1 cellular context compared by ENCODE assay signal in the genomic region with DNA sequence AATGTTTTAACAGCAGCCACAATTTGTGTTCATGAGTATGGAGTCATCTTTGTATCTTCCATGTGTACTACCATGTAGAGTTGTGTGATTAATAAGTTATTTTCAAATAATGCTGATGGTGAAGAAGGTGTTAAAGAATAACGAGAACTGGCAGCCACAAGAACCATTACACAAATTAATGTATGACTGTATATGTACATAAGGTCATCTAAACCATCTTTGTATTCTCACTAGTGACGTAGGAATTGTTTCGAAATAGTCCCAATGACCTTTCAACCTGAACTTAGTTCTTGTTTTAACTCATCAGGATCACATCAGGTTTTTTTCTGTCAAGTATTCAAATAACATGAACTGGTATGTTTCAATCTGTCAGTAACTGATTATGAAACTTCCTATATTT.
TF ChIP-seq lines count a peak whose summit lies in the region.

No MANE protein-coding gene starts in this region.

TF ChIP-seq in HepG2, 621 proteins besides CTCF, POLR2A, EP300 and RAD21 (continued from another document and continues in another):
- TF ChIP-seq ZHX2 (IDR thresholded peaks at IDR 0.05; ENCODE audit: low read depth): 0 out of 2 replicates have a peak, but pooled peaks have one; percentile 23
- TF ChIP-seq ZHX2 (CRISPR knock-in tag; IDR thresholded peaks at IDR 0.05; ENCODE audit: borderline replicate concordance): no peak
- peak; percentile 27; the same call in 1 of the 2 replicates for TF ChIP-seq REPIN1 (CRISPR knock-in tag; IDR thresholded peaks at IDR 0.05; ENCODE audit: borderline replicate concordance, low read depth)
- peak; percentile 89 for TF ChIP-seq RARA (CRISPR knock-in tag; IDR thresholded peaks at IDR 0.05)
- TF ChIP-seq NCOA2 (CRISPR knock-in tag; IDR thresholded peaks at IDR 0.05): peak; percentile 42
- no peak for TF ChIP-seq MED8 (CRISPR knock-in tag; IDR thresholded peaks at IDR 0.05; ENCODE audit: insufficient replicate concordance)
- TF ChIP-seq NR2C2 (CRISPR knock-in tag; IDR thresholded peaks at IDR 0.05; ENCODE audit: borderline replicate concordance): peak; percentile 95
- TF ChIP-seq, protein P1, sequence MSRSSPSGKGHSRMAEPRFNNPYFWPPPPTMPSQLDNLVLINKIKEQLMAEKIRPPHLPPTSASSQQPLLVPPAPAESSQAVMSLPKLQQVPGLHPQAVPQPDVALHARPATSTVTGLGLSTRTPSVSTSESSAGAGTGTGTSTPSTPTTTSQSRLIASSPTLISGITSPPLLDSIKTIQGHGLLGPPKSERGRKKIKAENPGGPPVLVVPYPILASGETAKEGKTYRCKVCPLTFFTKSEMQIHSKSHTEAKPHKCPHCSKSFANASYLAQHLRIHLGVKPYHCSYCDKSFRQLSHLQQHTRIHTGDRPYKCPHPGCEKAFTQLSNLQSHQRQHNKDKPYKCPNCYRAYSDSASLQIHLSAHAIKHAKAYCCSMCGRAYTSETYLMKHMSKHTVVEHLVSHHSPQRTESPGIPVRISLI (CRISPR knock-in tag; IDR thresholded peaks at IDR 0.05; ENCODE audit: borderline replicate concordance): peak; percentile 81; the same call in 1 of the 2 replicates
- peak; percentile 71; the same call in 1 of the 2 replicates for TF ChIP-seq TBX3 (IDR thresholded peaks at IDR 0.05; ENCODE audit: borderline replicate concordance)
- TF ChIP-seq RCOR2 (CRISPR knock-in tag; IDR thresholded peaks at IDR 0.05): 0 out of 2 replicates have a peak, but pooled peaks have one; percentile 45
- TF ChIP-seq SNAPC5 (CRISPR knock-in tag; IDR thresholded peaks at IDR 0.05; ENCODE audit: borderline replicate concordance): no peak
- TF ChIP-seq, protein P2, sequence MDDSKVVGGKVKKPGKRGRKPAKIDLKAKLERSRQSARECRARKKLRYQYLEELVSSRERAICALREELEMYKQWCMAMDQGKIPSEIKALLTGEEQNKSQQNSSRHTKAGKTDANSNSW (CRISPR knock-in tag; IDR thresholded peaks at IDR 0.05; ENCODE audit: borderline replicate concordance): no peak
- TF ChIP-seq NR2F1 (CRISPR knock-in tag; IDR thresholded peaks at IDR 0.05): peak; percentile 72 to 86; a peak in 3 of 4 replicates
- TF ChIP-seq JUNB (CRISPR knock-in tag; IDR thresholded peaks at IDR 0.05; ENCODE audit: borderline replicate concordance): 0 out of 2 replicates have a peak, but pooled peaks have one; percentile 45
- TF ChIP-seq, protein P3, sequence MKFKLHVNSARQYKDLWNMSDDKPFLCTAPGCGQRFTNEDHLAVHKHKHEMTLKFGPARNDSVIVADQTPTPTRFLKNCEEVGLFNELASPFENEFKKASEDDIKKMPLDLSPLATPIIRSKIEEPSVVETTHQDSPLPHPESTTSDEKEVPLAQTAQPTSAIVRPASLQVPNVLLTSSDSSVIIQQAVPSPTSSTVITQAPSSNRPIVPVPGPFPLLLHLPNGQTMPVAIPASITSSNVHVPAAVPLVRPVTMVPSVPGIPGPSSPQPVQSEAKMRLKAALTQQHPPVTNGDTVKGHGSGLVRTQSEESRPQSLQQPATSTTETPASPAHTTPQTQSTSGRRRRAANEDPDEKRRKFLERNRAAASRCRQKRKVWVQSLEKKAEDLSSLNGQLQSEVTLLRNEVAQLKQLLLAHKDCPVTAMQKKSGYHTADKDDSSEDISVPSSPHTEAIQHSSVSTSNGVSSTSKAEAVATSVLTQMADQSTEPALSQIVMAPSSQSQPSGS (CRISPR knock-in tag; IDR thresholded peaks at IDR 0.05): peak; percentile 82; the same call in 1 of the 2 replicates
- TF ChIP-seq, protein P4, sequence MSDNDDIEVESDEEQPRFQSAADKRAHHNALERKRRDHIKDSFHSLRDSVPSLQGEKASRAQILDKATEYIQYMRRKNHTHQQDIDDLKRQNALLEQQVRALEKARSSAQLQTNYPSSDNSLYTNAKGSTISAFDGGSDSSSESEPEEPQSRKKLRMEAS (IDR thresholded peaks at IDR 0.05): 0 out of 2 replicates have a peak, but pooled peaks have one; percentile 33
- no peak for TF ChIP-seq ZNF432 (CRISPR knock-in tag; IDR thresholded peaks at IDR 0.05; ENCODE audit: borderline replicate concordance)
- peak; percentile 93 for TF ChIP-seq ARID3A (IDR thresholded peaks at IDR 0.05; ENCODE audit: low read depth, low read length)
- no peak for TF ChIP-seq RXRA (CRISPR knock-in tag; IDR thresholded peaks at IDR 0.05)
- peak; percentile 91 for TF ChIP-seq CEBPB (IDR thresholded peaks at IDR 0.05; ENCODE audit: borderline replicate concordance, low read depth, low read length)
- TF ChIP-seq HDAC2 (CRISPR knock-in tag; IDR thresholded peaks at IDR 0.05): peak; percentile 67; the same call in 1 of the 2 replicates
- no peak for TF ChIP-seq SOX6 (IDR thresholded peaks at IDR 0.05)
- TF ChIP-seq SOX6 (CRISPR knock-in tag; IDR thresholded peaks at IDR 0.05): peak; percentile 64; the same call in 1 of the 2 replicates
- peak; percentile 87 for TF ChIP-seq FOXA3 (CRISPR knock-in tag; IDR thresholded peaks at IDR 0.05)
- no peak for TF ChIP-seq FOXK2 (IDR thresholded peaks at IDR 0.05)
- 0 out of 2 replicates have a peak, but pooled peaks have one; percentile 35 for TF ChIP-seq ISL2 (CRISPR knock-in tag; IDR thresholded peaks at IDR 0.05)
- TF ChIP-seq RFXAP (CRISPR knock-in tag; IDR thresholded peaks at IDR 0.05; ENCODE audit: borderline replicate concordance): no peak
- TF ChIP-seq ZNF232 (CRISPR knock-in tag; IDR thresholded peaks at IDR 0.05; ENCODE audit: borderline replicate concordance): no peak
- no peak for TF ChIP-seq BRF2 (CRISPR knock-in tag; IDR thresholded peaks at IDR 0.05)
- peak; percentile 97; the same call in 1 of the 2 replicates for TF ChIP-seq HOMEZ (CRISPR knock-in tag; IDR thresholded peaks at IDR 0.05; ENCODE audit: low read depth)
- peak; percentile 88 for TF ChIP-seq GATAD2A (CRISPR knock-in tag; IDR thresholded peaks at IDR 0.05)
- no peak for TF ChIP-seq ELK4 (CRISPR knock-in tag; IDR thresholded peaks at IDR 0.05; ENCODE audit: borderline replicate concordance)
- TF ChIP-seq, protein P5, sequence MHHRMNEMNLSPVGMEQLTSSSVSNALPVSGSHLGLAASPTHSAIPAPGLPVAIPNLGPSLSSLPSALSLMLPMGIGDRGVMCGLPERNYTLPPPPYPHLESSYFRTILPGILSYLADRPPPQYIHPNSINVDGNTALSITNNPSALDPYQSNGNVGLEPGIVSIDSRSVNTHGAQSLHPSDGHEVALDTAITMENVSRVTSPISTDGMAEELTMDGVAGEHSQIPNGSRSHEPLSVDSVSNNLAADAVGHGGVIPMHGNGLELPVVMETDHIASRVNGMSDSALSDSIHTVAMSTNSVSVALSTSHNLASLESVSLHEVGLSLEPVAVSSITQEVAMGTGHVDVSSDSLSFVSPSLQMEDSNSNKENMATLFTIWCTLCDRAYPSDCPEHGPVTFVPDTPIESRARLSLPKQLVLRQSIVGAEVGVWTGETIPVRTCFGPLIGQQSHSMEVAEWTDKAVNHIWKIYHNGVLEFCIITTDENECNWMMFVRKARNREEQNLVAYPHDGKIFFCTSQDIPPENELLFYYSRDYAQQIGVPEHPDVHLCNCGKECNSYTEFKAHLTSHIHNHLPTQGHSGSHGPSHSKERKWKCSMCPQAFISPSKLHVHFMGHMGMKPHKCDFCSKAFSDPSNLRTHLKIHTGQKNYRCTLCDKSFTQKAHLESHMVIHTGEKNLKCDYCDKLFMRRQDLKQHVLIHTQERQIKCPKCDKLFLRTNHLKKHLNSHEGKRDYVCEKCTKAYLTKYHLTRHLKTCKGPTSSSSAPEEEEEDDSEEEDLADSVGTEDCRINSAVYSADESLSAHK (CRISPR knock-in tag; IDR thresholded peaks at IDR 0.05; ENCODE audit: borderline replicate concordance): no peak
- 0 out of 2 replicates have a peak, but pooled peaks have one; percentile 27 for TF ChIP-seq THAP11 (CRISPR knock-in tag; IDR thresholded peaks at IDR 0.05)
- TF ChIP-seq CREB1 (IDR thresholded peaks at IDR 0.05): peak; percentile 92
- TF ChIP-seq CREB1 (CRISPR knock-in tag; IDR thresholded peaks at IDR 0.05): peak; percentile 98
- peak; percentile 92 for TF ChIP-seq ATF1 (CRISPR knock-in tag; IDR thresholded peaks at IDR 0.05)
- no peak for TF ChIP-seq ATF3 (CRISPR knock-in tag; IDR thresholded peaks at IDR 0.05)
- peak; percentile 46; the same call in 1 of the 2 replicates for TF ChIP-seq ZMYM4 (CRISPR knock-in tag; IDR thresholded peaks at IDR 0.05)
- no peak for TF ChIP-seq MEF2D (CRISPR knock-in tag; IDR thresholded peaks at IDR 0.05)
- peak; percentile 23; the same call in 1 of the 2 replicates for TF ChIP-seq CHD4 (IDR thresholded peaks at IDR 0.05; ENCODE audit: borderline replicate concordance, low read length)
- no peak for TF ChIP-seq TOPORS (CRISPR knock-in tag; IDR thresholded peaks at IDR 0.05)
- no peak for TF ChIP-seq PLRG1 (conservative IDR thresholded peaks at IDR 0.05)
